In the genomic region with DNA sequence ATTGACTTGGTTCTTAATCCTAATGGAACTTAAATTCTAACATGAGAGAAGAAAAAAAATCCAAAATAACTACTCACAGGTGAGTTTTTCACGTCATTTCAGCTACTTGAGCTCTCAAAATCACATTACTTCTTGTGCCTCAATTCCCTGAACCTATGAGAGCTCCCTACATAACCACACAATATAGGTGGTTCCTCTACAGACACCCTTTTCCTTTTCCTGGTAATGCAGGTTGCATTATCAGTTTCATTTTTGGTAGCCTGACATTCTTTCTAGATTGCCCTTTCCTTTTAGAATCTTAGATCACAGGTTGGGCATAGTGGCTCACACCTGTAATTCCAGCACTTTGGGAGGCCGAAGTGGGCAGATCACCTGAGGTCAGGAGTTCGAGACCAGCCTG, we compare ENCODE assay signal across 22 cellular contexts. TPM values are rescaled to one million over a fixed set of nuclear protein-coding genes. Genes with fewer than 3 reads are reported as not detected.
DNase-seq lines count a peak whose midpoint lies in the region; ATAC-seq, FAIRE-seq and TF ChIP-seq lines count a peak whose summit lies in the region.
"Had no signal": no experiment of that assay in that cellular context is flagged by ENCODE, and none has a peak within 500 bp of the region (broad histone marks: within the 10 kb centered on the region; RNA-seq: fewer than 3 reads in every experiment).

No MANE protein-coding gene starts in this region.

- intact Hi-C loops in pancreas (cut with DNase I) = no loop called here

- peaks cover 0 to 10% (median 0%) of the 10 kb centered on the region in 4 donors for H3K27me3 ChIP-seq in pancreas
- H3K27me3 ChIP-seq in WERI-Rb-1 (ENCODE audit: insufficient read depth, low read depth, severe bottlenecking) = peaks cover 3% of the 10 kb centered on the region

- H3K27ac ChIP-seq in caudate nucleus (ENCODE audit: low read depth, low read length) (peak overlapping the region; percentile 20), pancreas (no peak overlapping the region), WERI-Rb-1 (no peak overlapping the region)
- H3K27ac ChIP-seq: C4-2B, KMS-11 had no signal

- no peak for ATAC-seq in pancreas
- ATAC-seq: HepG2 had no signal

- no peaks in the 10 kb centered on the region for H3K9me3 ChIP-seq in pancreas
- H3K9me3 ChIP-seq in WERI-Rb-1 (ENCODE audit: severe bottlenecking) = no peaks in the 10 kb centered on the region
- H3K9me3 ChIP-seq: Caco-2 had no signal

- no peak for DNase-seq in activated naive CD4-positive, alpha-beta T cell treated with anti-CD3 and anti-CD28 coated beads, Interleukin-2, amount 10 ng/mL, durations not matched to agents 7 days and 5 days
- no peak for DNase-seq in activated naive CD4-positive, alpha-beta T cell (lab: John Stamatoyannopoulos, UW)
- DNase-seq in T-helper 2 cell treated with Interferon-gamma antibody and Interleukin-4, amounts not matched to agents 5 μg/mL and 100 μg/mL, for 36 hours (ENCODE audit: low spot score) = no peak
- DNase-seq in caudate nucleus (lab: John Stamatoyannopoulos, UW) (no peak), pancreas (no peak), NCI-H2107 treated with DMSO at 0.1 percent for 48 hours (lab: John Stamatoyannopoulos, UW; ENCODE audit: unreplicated experiment) (no peak), WERI-Rb-1 (no peak), SW 1271 (lab: John Stamatoyannopoulos, UW) (no peak)
- DNase-seq: Caco-2, DMS153, EL, NCI-H1048, NCI-H1436 treated with DMSO at 0.1 percent for 48 hours, NCI-H2029 treated with DMSO at 0.1 percent for 48 hours, NCI-H510A, NCI-H774 had no signal

- H3K4me3 ChIP-seq in pancreas (no peak overlapping the region), WERI-Rb-1 (ENCODE audit: low read depth, low read length) (no peak overlapping the region)

- no peak for TF ChIP-seq CTCF in pancreas (IDR thresholded peaks at IDR 0.05)
- TF ChIP-seq CTCF in WERI-Rb-1 (IDR thresholded peaks at IDR 0.05; ENCODE audit: low read depth, low read length) = no peak

- peaks cover 2% of the 10 kb centered on the region for H3K9me3 Mint-ChIP-seq in activated naive CD4-positive, alpha-beta T cell treated with anti-CD3 and anti-CD28 coated beads, Interleukin-2, amount 10 ng/mL, durations not matched to agents 7 days and 5 days
- no peaks in the 10 kb centered on the region for H3K9me3 Mint-ChIP-seq in T-helper 2 cell treated with Interferon-gamma antibody and Interleukin-4, amounts not matched to agents 5 μg/mL and 100 μg/mL, for 36 hours

- H3K4me3 Mint-ChIP-seq in activated naive CD4-positive, alpha-beta T cell treated with anti-CD3 and anti-CD28 coated beads, Interleukin-2, amount 10 ng/mL, durations not matched to agents 7 days and 5 days = no peak overlapping the region
- no peak overlapping the region for H3K4me3 Mint-ChIP-seq in T-helper 2 cell treated with Interferon-gamma antibody and Interleukin-4, amounts not matched to agents 5 μg/mL and 100 μg/mL, for 36 hours

- peaks cover 45% of the 10 kb centered on the region for H3K4me1 Mint-ChIP-seq in activated naive CD4-positive, alpha-beta T cell treated with anti-CD3 and anti-CD28 coated beads, Interleukin-2, amount 10 ng/mL, durations not matched to agents 7 days and 5 days
- peaks cover 31% of the 10 kb centered on the region for H3K4me1 Mint-ChIP-seq in T-helper 2 cell treated with Interferon-gamma antibody and Interleukin-4, amounts not matched to agents 5 μg/mL and 100 μg/mL, for 36 hours (ENCODE audit: low read depth)

- peak overlapping the region; percentile 30 for H3K27ac Mint-ChIP-seq in activated naive CD4-positive, alpha-beta T cell treated with anti-CD3 and anti-CD28 coated beads, Interleukin-2, amount 10 ng/mL, durations not matched to agents 7 days and 5 days
- H3K27ac Mint-ChIP-seq in T-helper 2 cell treated with Interferon-gamma antibody and Interleukin-4, amounts not matched to agents 5 μg/mL and 100 μg/mL, for 36 hours = peak overlapping the region; percentile 10

- WGBS in pancreas, 2 donors = 89 to 94% methylated on average over 3 of the region's 3 CpGs

- H3K27me3 Mint-ChIP-seq in activated naive CD4-positive, alpha-beta T cell treated with anti-CD3 and anti-CD28 coated beads, Interleukin-2, amount 10 ng/mL, durations not matched to agents 7 days and 5 days = no peaks in the 10 kb centered on the region
- no peaks in the 10 kb centered on the region for H3K27me3 Mint-ChIP-seq in T-helper 2 cell treated with Interferon-gamma antibody and Interleukin-4, amounts not matched to agents 5 μg/mL and 100 μg/mL, for 36 hours (ENCODE audit: low read depth)

- no peaks in the 10 kb centered on the region for H3K4me1 ChIP-seq in pancreas
- H3K4me1 ChIP-seq: Caco-2 had no signal

- H3K36me3 ChIP-seq in pancreas = no peaks in the 10 kb centered on the region
- H3K36me3 ChIP-seq in WERI-Rb-1 = no peaks in the 10 kb centered on the region

- peaks cover 19% of the 10 kb centered on the region for H3K36me3 Mint-ChIP-seq in activated naive CD4-positive, alpha-beta T cell treated with anti-CD3 and anti-CD28 coated beads, Interleukin-2, amount 10 ng/mL, durations not matched to agents 7 days and 5 days
- peaks cover 12% of the 10 kb centered on the region for H3K36me3 Mint-ChIP-seq in T-helper 2 cell treated with Interferon-gamma antibody and Interleukin-4, amounts not matched to agents 5 μg/mL and 100 μg/mL, for 36 hours (ENCODE audit: low read depth)

- CTCF ChIA-PET in activated naive CD4-positive, alpha-beta T cell treated with anti-CD3 and anti-CD28 coated beads, Interleukin-2, amount 10 ng/mL, durations not matched to agents 7 days and 5 days (lab: Charles Lee) = no interaction called here

- FAIRE-seq in pancreas (lab: Jason Lieb, UNC) = peak; percentile 32
- FAIRE-seq: H54, HepG2 had no signal

RNA-seq across cellular contexts. Expression of gene GPR34, which starts 4.3 kb away (rescaled TPM):
- total RNA-seq in pancreas = 10 to 100 TPM in 1 of 6 donors, 1 to 10 TPM in 2, under 1 TPM in 3; 0.46 to 16.1 (median 2.7) TPM
- under 1 TPM; 0.99 TPM for polyA plus RNA-seq in pancreas
- total RNA-seq: A673, Caco-2, HepG2, M059J had no signal
- polyA plus RNA-seq: HepG2 had no signal

RNA-seq across cellular contexts. Expression of gene GPR82, which starts 31.0 kb away (rescaled TPM):
- total RNA-seq in pancreas = under 1 TPM in 4 of 6 donors, not detected in 2; 0.04 to 0.62 (median 0.32) TPM
- under 1 TPM in 1 of 2 donors, not detected in 1; 0.12 TPM for polyA plus RNA-seq in pancreas
- total RNA-seq: A673, Caco-2, HepG2, M059J had no signal
- polyA plus RNA-seq: HepG2 had no signal
